In genomic region chr6:145250436-145250835, GRCh38 we compare ENCODE assay signal across 1 cellular context.
TF ChIP-seq lines count a peak whose summit lies in the region.

No MANE protein-coding gene starts in this region.

TF ChIP-seq in IMR-90, 13 proteins besides CTCF, POLR2A, EP300 and RAD21 (continued from another document):
- TF ChIP-seq CEBPB (IDR thresholded peaks at IDR 0.05; ENCODE audit: low read depth, low read length): no peak
